In genomic region chr14:103398427-103399195, GRCh38 we compare ENCODE assay signal across 13 cellular contexts. TPM values are rescaled to one million over a fixed set of nuclear protein-coding genes. Genes with fewer than 3 reads are reported as not detected.
DNase-seq lines count a peak whose midpoint lies in the region; ATAC-seq and TF ChIP-seq lines count a peak whose summit lies in the region.
"Had no signal": no experiment of that assay in that cellular context is flagged by ENCODE, and none has a peak within 500 bp of the region (broad histone marks: within the 10 kb centered on the region; RNA-seq: fewer than 3 reads in every experiment).

No MANE protein-coding gene starts in this region.

- H3K4me3 ChIP-seq in heart left ventricle (no peak overlapping the region), right cardiac atrium (ENCODE audit: low read length) (no peak overlapping the region), cardiac fibroblast (replicated peaks in 1 of 2; ENCODE audit: low read depth in 2 of 2, low read length in 2 of 2) (no peak overlapping the region), upper lobe of right lung (no peak overlapping the region), right lobe of liver (no peak overlapping the region)
- H3K4me3 ChIP-seq: skin epidermis had no signal

- 52 to 55% (median 52%) methylated on average over 7 of the region's 7 CpGs for WGBS in heart left ventricle, 4 donors
- WGBS in right cardiac atrium, result 52% methylated on average over 7 of the region's 7 CpGs
- 71% methylated on average over 7 of the region's 7 CpGs for WGBS in right lobe of liver (ENCODE audit: insufficient coverage, low coverage, low lambda C conversion rate, missing lambda C conversion rate)

- H3K36me3 ChIP-seq in heart left ventricle (no peaks in the 10 kb centered on the region), upper lobe of right lung (no peaks in the 10 kb centered on the region), right lobe of liver (no peaks in the 10 kb centered on the region)
- H3K36me3 ChIP-seq: brain microvascular endothelial cell had no signal

- H3K9me3 ChIP-seq in heart left ventricle, result no peaks in the 10 kb centered on the region
- no peaks in the 10 kb centered on the region for H3K9me3 ChIP-seq in right cardiac atrium (ENCODE audit: control insufficient read depth, low read length)
- H3K9me3 ChIP-seq in upper lobe of right lung, result no peaks in the 10 kb centered on the region
- H3K9me3 ChIP-seq in right lobe of liver, result no peaks in the 10 kb centered on the region

- DNase-seq in heart left ventricle, result no peak
- DNase-seq in right cardiac atrium, result no peak
- DNase-seq in cardiac fibroblast (ENCODE audit: low read depth in 2 of 2), result peak; percentile 61
- DNase-seq in kidney tubule cell (ENCODE audit: low spot score), result peak; percentile 29
- DNase-seq in upper lobe of right lung, result no peak
- DNase-seq in right lobe of liver, result no peak
- DNase-seq in T-helper 1 cell, result no peak
- no peak for DNase-seq in mesenteric fat pad (ENCODE audit: low spot score)
- DNase-seq: AML-193, brain microvascular endothelial cell, H7, midbrain had no signal

- TF ChIP-seq CTCF in heart left ventricle (IDR thresholded peaks at IDR 0.05) (no peak), cardiac fibroblast (IDR thresholded peaks at IDR 0.05; ENCODE audit: low read depth, low read length) (no peak), upper lobe of right lung (IDR thresholded peaks at IDR 0.05) (no peak), right lobe of liver (IDR thresholded peaks at IDR 0.05) (no peak)

- H3K27ac ChIP-seq in heart left ventricle (peak overlapping the region in 11 of 12 donors; percentile 45 to 75 (median 65)), right cardiac atrium (ENCODE audit: low read length) (no peak overlapping the region), upper lobe of right lung (peak overlapping the region; percentile 32), right lobe of liver (no peak overlapping the region)
- H3K27ac ChIP-seq: brain microvascular endothelial cell, skin epidermis had no signal

- H3K4me1 ChIP-seq in heart left ventricle, result peaks cover 23 to 96% (median 87%) of the 10 kb centered on the region in 12 donors
- peaks cover 24% of the 10 kb centered on the region for H3K4me1 ChIP-seq in right cardiac atrium (ENCODE audit: control insufficient read depth, insufficient read depth, low read length)
- H3K4me1 ChIP-seq in upper lobe of right lung, result peaks cover 92% of the 10 kb centered on the region
- H3K4me1 ChIP-seq in right lobe of liver, result peaks cover 0 to 45% (median 8%) of the 10 kb centered on the region in 4 donors

- ATAC-seq in heart left ventricle, result peak in 3 of 4 donors; percentile 26 to 34 (median 32)
- ATAC-seq in right cardiac atrium, result no peak
- no peak for ATAC-seq in upper lobe of right lung
- no peak for ATAC-seq in right lobe of liver

- no peak for TF ChIP-seq POLR2A in heart left ventricle (IDR thresholded peaks at IDR 0.05)
- TF ChIP-seq POLR2A in right lobe of liver (IDR thresholded peaks at IDR 0.05), result no peak

- H3K27me3 ChIP-seq in heart left ventricle (no peaks in the 10 kb centered on the region), right cardiac atrium (ENCODE audit: control insufficient read depth, insufficient read depth) (no peaks in the 10 kb centered on the region), upper lobe of right lung (no peaks in the 10 kb centered on the region), right lobe of liver (no peaks in the 10 kb centered on the region)
- H3K27me3 ChIP-seq: brain microvascular endothelial cell had no signal

- intact Hi-C loops in heart left ventricle (cut with DNase I) (loop anchor here in 4 of 10 donors (5.0 to 10.0 kb wide), 4 partner anchors 34 to 96 kb away; no protein-coding TSS in a partner anchor), right cardiac atrium (cut with DNase I) (loop anchor here in 3 of 4 donors (10.0 kb wide), 3 partner anchors 46 to 684 kb away; no protein-coding TSS in a partner anchor), upper lobe of right lung (cut with DNase I) (no loop called here), right lobe of liver (cut with DNase I) (no loop called here)

RNA-seq across cellular contexts. Expression of gene MARK3, which starts 13.4 kb away (rescaled TPM):
- total RNA-seq in heart left ventricle (100 to 1,000 TPM in 5 of 9 donors, 10 to 100 TPM in 4; 54.0 to 156 (median 111) TPM), right cardiac atrium (100 to 1,000 TPM in 1 of 4 donors, 10 to 100 TPM in 3; 85.6 to 105 (median 96.0) TPM), upper lobe of right lung (105 TPM), right lobe of liver (10 to 100 TPM; 25.5 to 34.3 (median 27.3) TPM), mesenteric fat pad (78.3 TPM)
- polyA plus RNA-seq in heart left ventricle (100 to 1,000 TPM in 1 of 2 donors, 10 to 100 TPM in 1; 76.0 to 119 TPM), right cardiac atrium (79.4 TPM)

Comparison
In these comparisons a context has a peak if more than half of its experiments do, and no peak if none do; other contexts are left out.
1. ATAC-seq: peak in heart left ventricle (3 of 4); none in right cardiac atrium (0 of 2), upper lobe of right lung (single experiment) and right lobe of liver (0 of 4).
2. H3K27ac ChIP-seq: peak in heart left ventricle (11 of 12) and upper lobe of right lung (single experiment); none in right cardiac atrium (single experiment) and right lobe of liver (0 of 3).
3. DNase-seq: peak in cardiac fibroblast (2 of 2) and kidney tubule cell (single experiment); none in heart left ventricle (0 of 5), right cardiac atrium (0 of 3), upper lobe of right lung (single experiment), right lobe of liver (0 of 3), T-helper 1 cell (0 of 5) and mesenteric fat pad (single experiment).
4. intact Hi-C loops: an anchor here in right cardiac atrium (10.0 kb wide); none called in upper lobe of right lung and right lobe of liver.